ENCODE assay signal across 19 cellular contexts in genomic region chr3:48983096-48983495, GRCh38. TPM values are rescaled to one million over a fixed set of nuclear protein-coding genes. Genes with fewer than 3 reads are reported as not detected.
DNase-seq lines count a peak whose midpoint lies in the region; TF ChIP-seq lines count a peak whose summit lies in the region.
"Had no signal": no experiment of that assay in that cellular context is flagged by ENCODE, and none has a peak within 500 bp of the region (broad histone marks: within the 10 kb centered on the region; RNA-seq: fewer than 3 reads in every experiment).

No MANE protein-coding gene starts in this region.

- no peak overlapping the region for H3K56ac ChIP-seq in H9 (ENCODE audit: insufficient read length, low read depth, low read length)

- H3K4ac ChIP-seq in H9 (ENCODE audit: low read depth, low read length), result no peak overlapping the region

- no peak overlapping the region for H2AFZ ChIP-seq in H9 (ENCODE audit: low read length)

- H2BK15ac ChIP-seq in H9 (ENCODE audit: low read depth, low read length), result no peak overlapping the region

- no peak overlapping the region for H2AK5ac ChIP-seq in H9 (ENCODE audit: insufficient read length, low read length)

- H3K27ac Mint-ChIP-seq in activated naive CD4-positive, alpha-beta T cell treated with anti-CD3 and anti-CD28 coated beads for 36 hours, result peak overlapping the region; percentile 30
- H3K27ac Mint-ChIP-seq in H9 (peak overlapping the region in 2 of 3 experiments; percentile 34 to 46; a peak in 2 of 7 replicates), neural crest cell (ENCODE audit: unreplicated experiment) (peak overlapping the region; percentile 53)
- H3K27ac Mint-ChIP-seq: HFFc6 had no signal

- H3K4me1 ChIP-seq in H9 (ENCODE audit: insufficient read depth, low read length), result no peaks in the 10 kb centered on the region
- H3K4me1 ChIP-seq: Peyer's patch had no signal

- no CpG with 5 or more reads among the region's 4 CpGs for WGBS in H9 (ENCODE audit: extremely low coverage, insufficient read length, low lambda C conversion rate)

- no peak for DNase-seq in activated naive CD4-positive, alpha-beta T cell treated with anti-CD3 and anti-CD28 coated beads for 36 hours
- no peak for DNase-seq in activated naive CD4-positive, alpha-beta T cell treated with anti-CD3 and anti-CD28 coated beads, Interleukin-2, amount 50 U/mL, for 16 hours
- DNase-seq in H9, result no peak
- no peak for DNase-seq in neural crest cell (ENCODE audit: low read depth, low spot score)
- no peak for DNase-seq in AG08396 (ENCODE audit: low spot score)
- no peak for DNase-seq in HPDE6-E6E7 (ENCODE audit: extremely low spot score)
- DNase-seq in stimulated activated CD4-positive, alpha-beta T cell treated with anti-CD3 and anti-CD28 coated beads, Interleukin-12 subunit alpha, Interleukin-12 subunit beta, amount 100 ng/mL, for 4 hours, result no peak
- DNase-seq: DMS79; HFFc6; KG1; MV-4-11; NCI-H1694 treated with DMSO at 0.1 percent for 48 hours; NCI-H748 treated with DMSO at 0.1 percent for 48 hours; NK-92 treated with Interleukin-12 subunit alpha and Interleukin-12 subunit beta, amount 100 ng/mL, for 24 hours; Peyer's patch had no signal

- no peak overlapping the region for H3K4me2 ChIP-seq in H9 (ENCODE audit: insufficient read depth, insufficient read length, low read length)
- H3K4me2 ChIP-seq: A549, BLaER1 had no signal

- no peaks in the 10 kb centered on the region for H3K27me3 ChIP-seq in H9 (ENCODE audit: insufficient read depth, low read length)
- H3K27me3 ChIP-seq: BLaER1, Peyer's patch had no signal

- no peak overlapping the region for H3K9ac ChIP-seq in H9 (ENCODE audit: extremely low read depth, insufficient read length, low read length)
- H3K9ac ChIP-seq: BLaER1 had no signal

- no peak overlapping the region for H3K27ac ChIP-seq in H9 (ENCODE audit: insufficient read length, low read depth, low read length)
- peak overlapping the region; percentile 17 for H3K27ac ChIP-seq in angular gyrus (ENCODE audit: low read depth, low read length)
- H3K27ac ChIP-seq: A549, BLaER1, Peyer's patch had no signal

- no peak overlapping the region for H3K4me3 Mint-ChIP-seq in activated naive CD4-positive, alpha-beta T cell treated with anti-CD3 and anti-CD28 coated beads for 36 hours
- H3K4me3 Mint-ChIP-seq in H9 (no peak overlapping the region), neural crest cell (no peak overlapping the region)
- H3K4me3 Mint-ChIP-seq: HFFc6 had no signal

- H4K5ac ChIP-seq in H9 (ENCODE audit: insufficient read length, low read depth, low read length), result no peak overlapping the region

- H3K27me3 Mint-ChIP-seq in activated naive CD4-positive, alpha-beta T cell treated with anti-CD3 and anti-CD28 coated beads for 36 hours (ENCODE audit: low read depth), result no peaks in the 10 kb centered on the region
- H3K27me3 Mint-ChIP-seq in H9 (ENCODE audit: low read depth) (no peaks in the 10 kb centered on the region; the same call in 1 of the 2 replicates), neural crest cell (ENCODE audit: low read depth) (no peaks in the 10 kb centered on the region)

- no peak overlapping the region for H3K14ac ChIP-seq in H9 (ENCODE audit: insufficient read depth, low read length)

- no peak overlapping the region for H3K18ac ChIP-seq in H9 (ENCODE audit: insufficient read length, low read depth, low read length)

- no peaks in the 10 kb centered on the region for H3K9me3 ChIP-seq in H9 (ENCODE audit: control insufficient read depth, low read depth, low read length)
- H3K9me3 ChIP-seq: A549, BLaER1, Peyer's patch had no signal

- peaks cover 5% of the 10 kb centered on the region for H3K4me1 Mint-ChIP-seq in activated naive CD4-positive, alpha-beta T cell treated with anti-CD3 and anti-CD28 coated beads for 36 hours (ENCODE audit: low read depth)
- H3K4me1 Mint-ChIP-seq in H9, result peaks cover 3% of the 10 kb centered on the region in 2 experiments
- peaks cover 9% of the 10 kb centered on the region for H3K4me1 Mint-ChIP-seq in neural crest cell

- no peak overlapping the region for H4K8ac ChIP-seq in H9 (replicated peaks; ENCODE audit: insufficient read length, low read depth, low read length)

- H3K23me2 ChIP-seq in H9 (ENCODE audit: insufficient read length, low read depth, low read length, poor library complexity, severe bottlenecking), result no peaks in the 10 kb centered on the region

- H2BK5ac ChIP-seq in H9 (ENCODE audit: insufficient read length, low read length), result no peak overlapping the region

- intact Hi-C loops in activated naive CD4-positive, alpha-beta T cell treated with anti-CD3 and anti-CD28 coated beads for 36 hours (cut with micrococcal nuclease), result no loop called here

- H3K79me1 ChIP-seq in H9 (ENCODE audit: insufficient read depth, low read depth, low read length, poor library complexity, severe bottlenecking), result no peaks in the 10 kb centered on the region

- H2BK20ac ChIP-seq in H9 (ENCODE audit: low read depth, low read length, poor library complexity, severe bottlenecking), result no peak overlapping the region

- CTCF ChIA-PET in activated naive CD4-positive, alpha-beta T cell treated with anti-CD3 and anti-CD28 coated beads for 36 hours (lab: Charles Lee), result no interaction called here

- no peak overlapping the region for H3K23ac ChIP-seq in H9 (ENCODE audit: insufficient read length, low read depth, low read length)

- H2BK120ac ChIP-seq in H9 (ENCODE audit: low read depth, low read length, poor library complexity, severe bottlenecking), result no peak overlapping the region

- no peak overlapping the region for H2BK12ac ChIP-seq in H9 (ENCODE audit: insufficient read length, low read depth, low read length)

- H3K79me2 ChIP-seq in H9 (ENCODE audit: insufficient read depth, low read length), result no peaks in the 10 kb centered on the region

- no peak for TF ChIP-seq CTCF in H9 (conservative IDR thresholded peaks at IDR 0.05)
- TF ChIP-seq CTCF in neural crest cell (conservative IDR thresholded peaks at IDR 0.05), result no peak

- H3K9me3 Mint-ChIP-seq in activated naive CD4-positive, alpha-beta T cell treated with anti-CD3 and anti-CD28 coated beads for 36 hours, result no peaks in the 10 kb centered on the region
- no peaks in the 10 kb centered on the region for H3K9me3 Mint-ChIP-seq in H9
- no peaks in the 10 kb centered on the region for H3K9me3 Mint-ChIP-seq in neural crest cell
- H3K9me3 Mint-ChIP-seq: HFFc6 had no signal

- no peak overlapping the region for H3T11ph ChIP-seq in H9 (ENCODE audit: low read length)

- H4K91ac ChIP-seq in H9 (ENCODE audit: insufficient read length, low read depth, low read length), result no peak overlapping the region

- H4K20me1 ChIP-seq in H9 (ENCODE audit: control insufficient read depth, insufficient read depth, insufficient read length), result no peaks in the 10 kb centered on the region

- H3K36me3 Mint-ChIP-seq in activated naive CD4-positive, alpha-beta T cell treated with anti-CD3 and anti-CD28 coated beads for 36 hours (ENCODE audit: low read depth), result peaks cover 23% of the 10 kb centered on the region
- peaks cover 37 to 72% (median 53%) of the 10 kb centered on the region in 3 experiments for H3K36me3 Mint-ChIP-seq in H9 (ENCODE audit: insufficient read depth in 1 of 3, low read depth in 3 of 3)
- H3K36me3 Mint-ChIP-seq in neural crest cell (ENCODE audit: low read depth), result peaks cover 9% of the 10 kb centered on the region

RNA-seq across cellular contexts. Expression of gene P4HTM, which starts 6.9 kb away (rescaled TPM):
- 10 to 100 TPM; 20.2 to 21.7 TPM for total RNA-seq in activated naive CD4-positive, alpha-beta T cell treated with anti-CD3 and anti-CD28 coated beads for 36 hours
- 34.5 and 36.0 TPM in 2 replicates for total RNA-seq in H9 (2021)
- 29.1 and 31.4 TPM in 2 replicates for total RNA-seq in neural crest cell
- total RNA-seq: HepG2 had no signal

RNA-seq across cellular contexts. Expression of gene WDR6, which starts 24.1 kb away (rescaled TPM):
- total RNA-seq in activated naive CD4-positive, alpha-beta T cell treated with anti-CD3 and anti-CD28 coated beads for 36 hours, result 100 to 1,000 TPM; 119 to 120 TPM
- 282 and 298 TPM in 2 replicates for total RNA-seq in H9 (2021)
- 284 and 294 TPM in 2 replicates for total RNA-seq in neural crest cell

RNA-seq across cellular contexts. Expression of gene DALRD3, which starts 35.3 kb away (rescaled TPM):
- 10 to 100 TPM; 19.5 to 19.7 TPM for total RNA-seq in activated naive CD4-positive, alpha-beta T cell treated with anti-CD3 and anti-CD28 coated beads for 36 hours
- total RNA-seq in H9 (2021) (27.1 and 32.3 TPM in 2 replicates), neural crest cell (28.2 and 28.7 TPM in 2 replicates)

RNA-seq across cellular contexts. Expression of gene NDUFAF3, which starts 38.8 kb away (rescaled TPM):
- 100 to 1,000 TPM; 113 to 115 TPM for total RNA-seq in activated naive CD4-positive, alpha-beta T cell treated with anti-CD3 and anti-CD28 coated beads for 36 hours
- total RNA-seq in H9 (2021) (39.9 and 40.7 TPM in 2 replicates), neural crest cell (69.5 and 70.9 TPM in 2 replicates)

RNA-seq across cellular contexts. Expression of gene IMPDH2, which starts 46.1 kb away (rescaled TPM):
- 100 to 1,000 TPM; 565 to 593 TPM for total RNA-seq in activated naive CD4-positive, alpha-beta T cell treated with anti-CD3 and anti-CD28 coated beads for 36 hours
- total RNA-seq in H9 (2021), result 408 and 414 TPM in 2 replicates
- total RNA-seq in neural crest cell, result 259 and 261 TPM in 2 replicates
